1 cellular context compared by ENCODE assay signal in genomic region chr11:46677991-46678740, GRCh38.
TF ChIP-seq lines count a peak whose summit lies in the region.

No MANE protein-coding gene starts in this region.

TF ChIP-seq in WTC11, 78 proteins besides CTCF, POLR2A, EP300 and RAD21 (continued from another document):
- TF ChIP-seq, protein P1, sequence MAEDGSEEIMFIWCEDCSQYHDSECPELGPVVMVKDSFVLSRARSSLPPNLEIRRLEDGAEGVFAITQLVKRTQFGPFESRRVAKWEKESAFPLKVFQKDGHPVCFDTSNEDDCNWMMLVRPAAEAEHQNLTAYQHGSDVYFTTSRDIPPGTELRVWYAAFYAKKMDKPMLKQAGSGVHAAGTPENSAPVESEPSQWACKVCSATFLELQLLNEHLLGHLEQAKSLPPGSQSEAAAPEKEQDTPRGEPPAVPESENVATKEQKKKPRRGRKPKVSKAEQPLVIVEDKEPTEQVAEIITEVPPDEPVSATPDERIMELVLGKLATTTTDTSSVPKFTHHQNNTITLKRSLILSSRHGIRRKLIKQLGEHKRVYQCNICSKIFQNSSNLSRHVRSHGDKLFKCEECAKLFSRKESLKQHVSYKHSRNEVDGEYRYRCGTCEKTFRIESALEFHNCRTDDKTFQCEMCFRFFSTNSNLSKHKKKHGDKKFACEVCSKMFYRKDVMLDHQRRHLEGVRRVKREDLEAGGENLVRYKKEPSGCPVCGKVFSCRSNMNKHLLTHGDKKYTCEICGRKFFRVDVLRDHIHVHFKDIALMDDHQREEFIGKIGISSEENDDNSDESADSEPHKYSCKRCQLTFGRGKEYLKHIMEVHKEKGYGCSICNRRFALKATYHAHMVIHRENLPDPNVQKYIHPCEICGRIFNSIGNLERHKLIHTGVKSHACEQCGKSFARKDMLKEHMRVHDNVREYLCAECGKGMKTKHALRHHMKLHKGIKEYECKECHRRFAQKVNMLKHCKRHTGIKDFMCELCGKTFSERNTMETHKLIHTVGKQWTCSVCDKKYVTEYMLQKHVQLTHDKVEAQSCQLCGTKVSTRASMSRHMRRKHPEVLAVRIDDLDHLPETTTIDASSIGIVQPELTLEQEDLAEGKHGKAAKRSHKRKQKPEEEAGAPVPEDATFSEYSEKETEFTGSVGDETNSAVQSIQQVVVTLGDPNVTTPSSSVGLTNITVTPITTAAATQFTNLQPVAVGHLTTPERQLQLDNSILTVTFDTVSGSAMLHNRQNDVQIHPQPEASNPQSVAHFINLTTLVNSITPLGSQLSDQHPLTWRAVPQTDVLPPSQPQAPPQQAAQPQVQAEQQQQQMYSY (CRISPR knock-in tag; IDR thresholded peaks at IDR 0.05), result no peak
- TF ChIP-seq ZNF512 (CRISPR knock-in tag; IDR thresholded peaks at IDR 0.05; ENCODE audit: borderline replicate concordance), result no peak
- TF ChIP-seq ZNF263 (CRISPR knock-in tag; IDR thresholded peaks at IDR 0.05; ENCODE audit: low read depth), result no peak
